In the genomic region with DNA sequence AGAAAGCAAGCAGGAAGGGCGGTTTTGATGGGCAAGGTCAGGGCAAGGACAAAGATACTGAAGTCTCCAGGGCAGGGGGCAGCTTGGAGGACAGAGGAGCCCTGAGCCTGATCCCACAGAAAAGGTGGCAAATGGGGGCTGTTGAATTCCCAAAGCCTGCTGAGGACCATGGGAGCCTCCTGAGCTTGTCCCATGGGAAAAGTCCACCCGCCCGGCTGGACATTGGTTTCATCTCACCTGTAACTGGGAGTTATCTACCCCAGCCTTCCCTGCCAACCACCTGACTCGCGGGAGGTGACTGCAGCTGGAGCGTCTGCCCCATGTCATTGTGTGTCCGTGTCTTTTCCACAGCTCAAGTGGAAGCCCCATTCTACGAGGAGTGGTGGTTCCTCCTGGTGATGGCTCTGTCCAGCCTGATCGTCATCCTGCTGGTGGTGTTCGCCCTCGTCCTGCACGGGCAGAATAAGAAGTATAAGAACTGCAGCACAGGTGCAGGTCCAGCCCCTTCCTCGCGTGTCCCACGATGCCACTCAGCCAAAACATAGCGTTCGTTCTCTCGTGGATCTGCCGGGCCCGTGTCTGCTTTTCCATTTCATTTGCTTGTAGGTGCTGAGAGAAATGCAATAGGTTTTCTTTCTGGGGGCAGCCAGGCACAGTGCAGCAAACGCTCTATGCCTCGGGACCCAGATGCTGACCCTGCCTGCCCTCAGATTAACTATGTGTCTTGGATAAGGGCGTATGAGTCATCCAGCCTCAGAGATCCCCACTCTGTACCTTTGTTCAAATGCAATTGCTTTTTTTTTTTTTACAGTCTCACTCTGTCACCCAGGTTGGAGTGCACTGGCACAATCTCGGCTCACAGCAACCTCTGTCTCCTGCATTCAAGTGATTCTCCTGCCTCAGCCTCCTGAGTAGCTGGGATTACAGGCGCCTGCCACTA, we compare ENCODE assay signal across 26 cellular contexts.
DNase-seq lines count a peak whose midpoint lies in the region; ATAC-seq and TF ChIP-seq lines count a peak whose summit lies in the region.
"Had no signal": no experiment of that assay in that cellular context is flagged by ENCODE, and none has a peak within 500 bp of the region (broad histone marks: within the 10 kb centered on the region; RNA-seq: fewer than 3 reads in every experiment).

No MANE protein-coding gene starts in this region.

- no CpG with 5 or more reads among the region's 25 CpGs for WGBS in neuronal stem cell (ENCODE audit: extremely low coverage in 2 of 2, insufficient read length in 2 of 2, insufficient replicate concordance in 1 of 2), 2 donors
- WGBS in spleen, 5 donors = 87 to 95% (median 93%) methylated on average over 25 of the region's 25 CpGs

- H2BK120ac ChIP-seq in neuronal stem cell (ENCODE audit: low read depth, low read length) = no peak overlapping the region

- intact Hi-C loops in spleen (cut with DNase I; ENCODE audit: low total_unique reads) = no loop called here
- intact Hi-C loops in Calu3 (cut with micrococcal nuclease; ENCODE audit: unreplicated experiment) = no loop called here

- H3K4me3 Mint-ChIP-seq in WTC11 (no peak overlapping the region), Calu3 (ENCODE audit: low read depth, unreplicated experiment) (no peak overlapping the region)
- H3K4me3 Mint-ChIP-seq: CD8-positive, alpha-beta T cell had no signal

- POLR2A ChIA-PET in WTC11 (lab: Charles Lee) = no interaction called here

- H3K36me3 Mint-ChIP-seq in WTC11 (no peaks in the 10 kb centered on the region), Calu3 (ENCODE audit: insufficient read depth, unreplicated experiment) (no peaks in the 10 kb centered on the region)
- H3K36me3 Mint-ChIP-seq: CD8-positive, alpha-beta T cell had no signal

- TF ChIP-seq CTCF in WTC11 (IDR thresholded peaks at IDR 0.05) (no peak), spleen (IDR thresholded peaks at IDR 0.05 in 8 of 11, conservative IDR thresholded peaks at IDR 0.05 in 3 of 11) (no peak), Calu3 (IDR thresholded peaks at IDR 0.05; ENCODE audit: unreplicated experiment) (no peak)

- no peaks in the 10 kb centered on the region for H3K9me3 Mint-ChIP-seq in WTC11
- H3K9me3 Mint-ChIP-seq in Calu3 (ENCODE audit: low read depth, unreplicated experiment) = no peaks in the 10 kb centered on the region
- H3K9me3 Mint-ChIP-seq: CD8-positive, alpha-beta T cell had no signal

- H3K27ac Mint-ChIP-seq in WTC11 = no peak overlapping the region
- no peak overlapping the region for H3K27ac Mint-ChIP-seq in Calu3 (ENCODE audit: unreplicated experiment)
- H3K27ac Mint-ChIP-seq: CD8-positive, alpha-beta T cell had no signal

- peak overlapping the region; percentile 59 for H3K18ac ChIP-seq in neuronal stem cell (ENCODE audit: low read length)

- H3K4me3 ChIP-seq in neuronal stem cell (ENCODE audit: low read length in 2 of 2) = no peak overlapping the region
- H3K4me3 ChIP-seq in spleen = no peak overlapping the region
- H3K4me3 ChIP-seq in effector memory CD4-positive, alpha-beta T cell (ENCODE audit: insufficient read depth, low read depth, low read length, poor library complexity, severe bottlenecking) = no peak overlapping the region
- H3K4me3 ChIP-seq: SJSA1 had no signal

- DNase-seq in NCI-H82 (lab: John Stamatoyannopoulos, UW) (peak; percentile 46), NCI-H82 treated with DMSO at 0.1 percent for 48 hours (lab: John Stamatoyannopoulos, UW; ENCODE audit: unreplicated experiment) (no peak), WTC11 (ENCODE audit: low spot score) (peak; percentile 4), neuronal stem cell (ENCODE audit: low spot score) (no peak), spleen (peak; percentile 56), NCI-H1417 treated with DMSO at 0.1 percent for 48 hours (lab: John Stamatoyannopoulos, UW) (no peak), Calu3 (no peak)
- no peak for DNase-seq in effector memory CD4-positive, alpha-beta T cell
- DNase-seq: 8988T; AML-193; C1 segment of cervical spinal cord; CD8-positive, alpha-beta T cell; DMS53; GF-D8; GOT3; MV-4-11; NCI-H1105 treated with DMSO at 0.1 percent for 48 hours; NCI-H1694; NCI-H2081; NCI-H2171; NCI-H446 treated with DMSO at 0.1 percent for 48 hours; NCI-H69 had no signal

- H2BK5ac ChIP-seq in neuronal stem cell (ENCODE audit: low read length) = no peak overlapping the region

- H2AK5ac ChIP-seq in neuronal stem cell (ENCODE audit: low read depth, low read length) = peak overlapping the region; percentile 33

- peaks cover 31% of the 10 kb centered on the region for H3K4me1 Mint-ChIP-seq in WTC11
- no peaks in the 10 kb centered on the region for H3K4me1 Mint-ChIP-seq in Calu3 (ENCODE audit: low read depth, unreplicated experiment)

- ATAC-seq in WTC11 = no peak
- ATAC-seq: CD8-positive, alpha-beta T cell; HCT116; Panc1 had no signal

- no peak overlapping the region for H3K23ac ChIP-seq in neuronal stem cell (ENCODE audit: low read depth, low read length, poor library complexity)

- H3K9ac ChIP-seq in neuronal stem cell (ENCODE audit: low read depth, low read length, poor library complexity) = no peak overlapping the region

- no peaks in the 10 kb centered on the region for H3K27me3 Mint-ChIP-seq in WTC11 (ENCODE audit: low read depth)
- no peaks in the 10 kb centered on the region for H3K27me3 Mint-ChIP-seq in Calu3 (ENCODE audit: unreplicated experiment)

- no peak overlapping the region for H3K4me2 ChIP-seq in neuronal stem cell (ENCODE audit: insufficient read depth, low read length, poor library complexity, severe bottlenecking)

- H3K9me3 ChIP-seq in neuronal stem cell (replicated peaks in 1 of 2; ENCODE audit: control insufficient read depth in 2 of 2, insufficient read depth in 1 of 2, low read depth in 1 of 2, low read length in 2 of 2) = no peaks in the 10 kb centered on the region
- H3K9me3 ChIP-seq in spleen = no peaks in the 10 kb centered on the region
- no peaks in the 10 kb centered on the region for H3K9me3 ChIP-seq in effector memory CD4-positive, alpha-beta T cell (ENCODE audit: control insufficient read depth, low read length)
- H3K9me3 ChIP-seq: SJSA1 had no signal

- no peak overlapping the region for H4K8ac ChIP-seq in neuronal stem cell (ENCODE audit: low read depth, low read length)

- H3K79me1 ChIP-seq in neuronal stem cell (ENCODE audit: low read depth, low read length) = no peaks in the 10 kb centered on the region

- peak overlapping the region; percentile 8 for H2BK15ac ChIP-seq in neuronal stem cell (ENCODE audit: low read length)

- TF ChIP-seq POLR2A in spleen (IDR thresholded peaks at IDR 0.05) = no peak

- no peaks in the 10 kb centered on the region for H3K27me3 ChIP-seq in neuronal stem cell (ENCODE audit: control insufficient read depth in 3 of 3, insufficient read depth in 3 of 3, low read depth in 1 of 3, low read length in 3 of 3)
- H3K27me3 ChIP-seq in spleen (replicated peaks in 1 of 7) = no peaks in the 10 kb centered on the region
- no peaks in the 10 kb centered on the region for H3K27me3 ChIP-seq in effector memory CD4-positive, alpha-beta T cell (replicated peaks; ENCODE audit: control insufficient read depth, insufficient read depth, low read length, poor library complexity, severe bottlenecking)
- H3K27me3 ChIP-seq: SJSA1 had no signal

- no peak overlapping the region for H3K14ac ChIP-seq in neuronal stem cell (ENCODE audit: low read length)

- H4K91ac ChIP-seq in neuronal stem cell (ENCODE audit: low read depth, low read length, poor library complexity) = no peak overlapping the region

- no TSS peak for BruUV-seq in Calu3 (replicated peaks; lab: Mats Ljungman, UMichigan)

- H3K4me1 ChIP-seq in neuronal stem cell (ENCODE audit: control insufficient read depth in 2 of 2, insufficient read depth in 1 of 2, low read depth in 1 of 2, low read length in 2 of 2) (peaks cover 5 to 7% of the 10 kb centered on the region in 2 donors), spleen (no peaks in the 10 kb centered on the region)
- no peaks in the 10 kb centered on the region for H3K4me1 ChIP-seq in effector memory CD4-positive, alpha-beta T cell (ENCODE audit: control insufficient read depth, insufficient read depth, low read length, poor library complexity, severe bottlenecking)
- H3K4me1 ChIP-seq: SJSA1 had no signal

- CTCF ChIA-PET in WTC11 (lab: Charles Lee) (interaction anchor here (0.6 to 1.1 kb wide), 2 partner anchors 11 to 1224 kb away, joined by 3 read pairs; no protein-coding TSS in a partner anchor), Calu3 (lab: Charles Lee) (no interaction called here)

- H3K27ac ChIP-seq in neuronal stem cell (replicated peaks; ENCODE audit: low read length) (no peak overlapping the region), spleen (no peak overlapping the region)
- H3K27ac ChIP-seq in effector memory CD4-positive, alpha-beta T cell (ENCODE audit: insufficient read depth, low read length, poor library complexity, severe bottlenecking) = no peak overlapping the region
- H3K27ac ChIP-seq: HL-60, SJSA1 had no signal

- no peak overlapping the region for H3K4ac ChIP-seq in neuronal stem cell (ENCODE audit: low read length)

- H2BK12ac ChIP-seq in neuronal stem cell (ENCODE audit: low read length) = no peak overlapping the region

- no peak overlapping the region for H2AFZ ChIP-seq in neuronal stem cell (ENCODE audit: low read length)

- peaks cover 0 to 2% of the 10 kb centered on the region in 2 donors for H3K36me3 ChIP-seq in neuronal stem cell (replicated peaks in 1 of 2; ENCODE audit: control insufficient read depth in 2 of 2, insufficient read depth in 2 of 2, low read length in 2 of 2)
- peaks cover 0 to 25% (median 7%) of the 10 kb centered on the region in 6 donors for H3K36me3 ChIP-seq in spleen
- no peaks in the 10 kb centered on the region for H3K36me3 ChIP-seq in effector memory CD4-positive, alpha-beta T cell (ENCODE audit: control insufficient read depth, insufficient read depth, low read length)

TF ChIP-seq in WTC11, 78 proteins besides CTCF, POLR2A, EP300 and RAD21 (continues in another document):
- TF ChIP-seq ZNF396 (CRISPR knock-in tag; IDR thresholded peaks at IDR 0.05; ENCODE audit: borderline replicate concordance) = no peak
- TF ChIP-seq, protein P1, sequence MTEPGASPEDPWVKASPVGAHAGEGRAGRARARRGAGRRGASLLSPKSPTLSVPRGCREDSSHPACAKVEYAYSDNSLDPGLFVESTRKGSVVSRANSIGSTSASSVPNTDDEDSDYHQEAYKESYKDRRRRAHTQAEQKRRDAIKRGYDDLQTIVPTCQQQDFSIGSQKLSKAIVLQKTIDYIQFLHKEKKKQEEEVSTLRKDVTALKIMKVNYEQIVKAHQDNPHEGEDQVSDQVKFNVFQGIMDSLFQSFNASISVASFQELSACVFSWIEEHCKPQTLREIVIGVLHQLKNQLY (CRISPR knock-in tag; IDR thresholded peaks at IDR 0.05) = no peak
- no peak for TF ChIP-seq ZNF423 (CRISPR knock-in tag; IDR thresholded peaks at IDR 0.05)
- no peak for TF ChIP-seq ZMAT4 (CRISPR knock-in tag; IDR thresholded peaks at IDR 0.05)
- TF ChIP-seq GABPB1 (CRISPR knock-in tag; IDR thresholded peaks at IDR 0.05) = no peak

Comparison
In these comparisons a context has a peak if more than half of its experiments do, and no peak if none do; other contexts are left out.
1. DNase-seq: peak in NCI-H82 (single experiment), WTC11 (single experiment) and spleen (single experiment); none in NCI-H82 treated with DMSO at 0.1 percent for 48 hours (single experiment), neuronal stem cell (single experiment), NCI-H1417 treated with DMSO at 0.1 percent for 48 hours (single experiment), Calu3 (single experiment) and effector memory CD4-positive, alpha-beta T cell (0 of 3).